Comparison of ENCODE assay signal across 17 cellular contexts in genomic region chr7:35761882-35762720, GRCh38. TPM values are rescaled to one million over a fixed set of nuclear protein-coding genes. Genes with fewer than 3 reads are reported as not detected.
A peak's percentile ranks its signal among the peaks of the same experiment; 100 is the strongest.
DNase-seq lines count a peak whose midpoint lies in the region; ATAC-seq and TF ChIP-seq lines count a peak whose summit lies in the region.
"Had no signal": no experiment of that assay in that cellular context is flagged by ENCODE, and none has a peak within 500 bp of the region (broad histone marks: within the 10 kb centered on the region; RNA-seq: fewer than 3 reads in every experiment).

No MANE protein-coding gene starts in this region.

- H3K27ac Mint-ChIP-seq in osteocyte (ENCODE audit: unreplicated experiment), result peak overlapping the region; percentile 73
- H3K27ac Mint-ChIP-seq: activated naive CD8-positive, alpha-beta T cell treated with anti-CD3 and anti-CD28 coated beads, Interleukin-2, amount 10 ng/mL, durations not matched to agents 7 days and 5 days had no signal

- H3K4me3 ChIP-seq in SK-N-SH (ENCODE audit: low read depth in 2 of 2, low read length in 1 of 2), result no peak overlapping the region
- H3K4me3 ChIP-seq in SJCRH30, result no peak overlapping the region
- no peak overlapping the region for H3K4me3 ChIP-seq in upper lobe of left lung
- H3K4me3 ChIP-seq in osteoblast (ENCODE audit: insufficient read depth, low read length), result no peak overlapping the region
- H3K4me3 ChIP-seq: BLaER1 treated with 17β-estradiol and CSF1 and Interleukin-3, amounts not matched to agents 10 nM and 100 nM had no signal

- DNase-seq in GM03348 (ENCODE audit: low spot score) (peak; percentile 27), SK-N-SH (peak; percentile 61), fibroblast of peridontal ligament (ENCODE audit: extremely low read depth) (peak; percentile 56), osteocyte (ENCODE audit: extremely low spot score, unreplicated experiment) (no peak), SJCRH30 (no peak), upper lobe of left lung (no peak), ecto neural progenitor cell (ENCODE audit: low spot score) (no peak), osteoblast (ENCODE audit: insufficient read length, low spot score, missing footprints) (no peak)
- DNase-seq: activated CD8-positive, alpha-beta memory T cell treated with anti-CD3 and anti-CD28 coated beads, Interleukin-2, amount 50 U/mL, for 48 hours; activated naive CD8-positive, alpha-beta T cell treated with anti-CD3 and anti-CD28 coated beads, Interleukin-2, amount 10 ng/mL, durations not matched to agents 7 days and 5 days; effector CD8-positive, alpha-beta T cell; NCI-H1417 treated with DMSO at 0.1 percent for 48 hours; NCI-H748 treated with DMSO at 0.1 percent for 48 hours; SHP77 treated with DMSO at 0.1 percent for 48 hours; stimulated activated CD4-positive, alpha-beta T cell treated with anti-CD3 and anti-CD28 coated beads, Interleukin-1b, Interleukin-23, amount 100 ng/mL, for 48 hours had no signal

- no peaks in the 10 kb centered on the region for H3K9me3 Mint-ChIP-seq in osteocyte (ENCODE audit: unreplicated experiment)
- H3K9me3 Mint-ChIP-seq: activated naive CD8-positive, alpha-beta T cell treated with anti-CD3 and anti-CD28 coated beads, Interleukin-2, amount 10 ng/mL, durations not matched to agents 7 days and 5 days had no signal

- peak overlapping the region; percentile 70 to 92 for H3K27ac ChIP-seq in SK-N-SH (ENCODE audit: low read depth in 2 of 2, low read length in 1 of 2)
- no peak overlapping the region for H3K27ac ChIP-seq in SJCRH30
- H3K27ac ChIP-seq in upper lobe of left lung, result peak overlapping the region in 2 of 4 donors; percentile 24 to 37
- H3K27ac ChIP-seq in osteoblast (ENCODE audit: low read depth, low read length), result no peak overlapping the region
- H3K27ac ChIP-seq: BLaER1 treated with 17β-estradiol and CSF1 and Interleukin-3, amounts not matched to agents 10 nM and 100 nM; VCaP had no signal

- H3K79me2 ChIP-seq in SK-N-SH (ENCODE audit: insufficient read depth) (no peaks in the 10 kb centered on the region), osteoblast (ENCODE audit: insufficient read depth, low read length) (no peaks in the 10 kb centered on the region)

- H3K9me2 ChIP-seq in SK-N-SH, result no peaks in the 10 kb centered on the region

- CTCF ChIA-PET in SK-N-SH (lab: Yijun Ruan, JAX), result interaction anchor here (1.6 to 2.1 kb wide), 3 partner anchors 8 to 52 kb away, joined by 5 to 10 read pairs (median 6); partner anchors contain the start of gene SEPTIN7

- no peak for ATAC-seq in upper lobe of left lung (ENCODE audit: low FRiP score in 2 of 2)

- peak overlapping the region; percentile 21; the same call in 1 of the 2 replicates for H3K9ac ChIP-seq in SK-N-SH
- H3K9ac ChIP-seq: BLaER1 treated with 17β-estradiol and CSF1 and Interleukin-3, amounts not matched to agents 10 nM and 100 nM had no signal

- peak overlapping the region; percentile 13; the same call in 1 of the 2 replicates for H3K4me2 ChIP-seq in SK-N-SH
- no peak overlapping the region for H3K4me2 ChIP-seq in osteoblast (ENCODE audit: insufficient read depth, low read length)
- H3K4me2 ChIP-seq: BLaER1 treated with 17β-estradiol and CSF1 and Interleukin-3, amounts not matched to agents 10 nM and 100 nM had no signal

- no peaks in the 10 kb centered on the region for H3K9me3 ChIP-seq in SK-N-SH
- H3K9me3 ChIP-seq in SJCRH30 (replicated peaks), result no peaks in the 10 kb centered on the region
- H3K9me3 ChIP-seq in upper lobe of left lung, result no peaks in the 10 kb centered on the region
- no peaks in the 10 kb centered on the region for H3K9me3 ChIP-seq in osteoblast (ENCODE audit: low read depth, low read length)

- H2AFZ ChIP-seq in SK-N-SH (ENCODE audit: low read depth) (peak overlapping the region; percentile 60; the same call in 1 of the 2 replicates), osteoblast (ENCODE audit: low read length) (no peak overlapping the region)

- no peaks in the 10 kb centered on the region for H4K20me1 ChIP-seq in SK-N-SH (ENCODE audit: insufficient read depth)
- H4K20me1 ChIP-seq in osteoblast (ENCODE audit: insufficient read depth, low read length), result no peaks in the 10 kb centered on the region
- H4K20me1 ChIP-seq: BLaER1 treated with 17β-estradiol and CSF1 and Interleukin-3, amounts not matched to agents 10 nM and 100 nM had no signal

- 10% methylated on average over 4 of the region's 4 CpGs for WGBS in SK-N-SH (ENCODE audit: low lambda C conversion rate)
- 44 to 59% methylated on average over 4 of the region's 4 CpGs for WGBS in upper lobe of left lung, 2 donors

- H3K4me1 ChIP-seq in SK-N-SH (ENCODE audit: control insufficient read depth in 1 of 2, insufficient read depth in 2 of 2, low read depth in 1 of 2, low read length in 1 of 2), result peaks cover 18 to 27% of the 10 kb centered on the region in 2 experiments; a peak in 3 of 4 replicates
- H3K4me1 ChIP-seq in SJCRH30, result peaks cover 5% of the 10 kb centered on the region; the same call in 1 of the 2 replicates
- peaks cover 0 to 26% (median 14%) of the 10 kb centered on the region in 4 donors for H3K4me1 ChIP-seq in upper lobe of left lung
- H3K4me1 ChIP-seq in osteoblast (ENCODE audit: insufficient read depth, low read length), result no peaks in the 10 kb centered on the region
- H3K4me1 ChIP-seq: BLaER1 treated with 17β-estradiol and CSF1 and Interleukin-3, amounts not matched to agents 10 nM and 100 nM had no signal

- H3K36me3 ChIP-seq in SK-N-SH (replicated peaks in 1 of 2; ENCODE audit: control insufficient read depth in 1 of 2, insufficient read depth in 2 of 2, low read length in 1 of 2), result no peaks in the 10 kb centered on the region
- no peaks in the 10 kb centered on the region for H3K36me3 ChIP-seq in SJCRH30
- H3K36me3 ChIP-seq in upper lobe of left lung, result no peaks in the 10 kb centered on the region
- H3K36me3 ChIP-seq in osteoblast (ENCODE audit: insufficient read depth, low read length), result no peaks in the 10 kb centered on the region
- H3K36me3 ChIP-seq: BLaER1 treated with 17β-estradiol and CSF1 and Interleukin-3, amounts not matched to agents 10 nM and 100 nM had no signal

- peak in 1 of 2 experiments; percentile 79; a peak in 3 of 4 replicates for TF ChIP-seq EP300 in SK-N-SH (IDR thresholded peaks at IDR 0.05; ENCODE audit: borderline replicate concordance in 1 of 2, low read depth in 1 of 2, low read length in 1 of 2)
- TF ChIP-seq EP300 in upper lobe of left lung (IDR thresholded peaks at IDR 0.05), result no peak

- no peak for TF ChIP-seq POLR2A in upper lobe of left lung (IDR thresholded peaks at IDR 0.05)

- TF ChIP-seq CTCF in SK-N-SH (IDR thresholded peaks at IDR 0.05) (no peak), osteocyte (IDR thresholded peaks at IDR 0.05) (no peak), upper lobe of left lung (IDR thresholded peaks at IDR 0.05) (no peak), osteoblast (IDR thresholded peaks at IDR 0.05; ENCODE audit: extremely low read depth, low read depth, low read length) (no peak)

- no peaks in the 10 kb centered on the region for H3K27me3 Mint-ChIP-seq in osteocyte (ENCODE audit: unreplicated experiment)

- H3K4me1 Mint-ChIP-seq in osteocyte (ENCODE audit: unreplicated experiment), result peaks cover 38% of the 10 kb centered on the region

- no peak overlapping the region for H3K4me3 Mint-ChIP-seq in osteocyte (ENCODE audit: unreplicated experiment)
- H3K4me3 Mint-ChIP-seq: activated naive CD8-positive, alpha-beta T cell treated with anti-CD3 and anti-CD28 coated beads, Interleukin-2, amount 10 ng/mL, durations not matched to agents 7 days and 5 days had no signal

- peaks cover 18% of the 10 kb centered on the region for H3F3A ChIP-seq in SK-N-SH (replicated peaks; ENCODE audit: insufficient read depth)

- POLR2A ChIA-PET in SK-N-SH (lab: Yijun Ruan, JAX), result interaction anchor here (2.2 kb wide), 1 partner anchor 39 kb away, joined by 18 read pairs; the partner anchor contains the start of gene SEPTIN7

- peaks cover 2% of the 10 kb centered on the region for H3K36me3 Mint-ChIP-seq in osteocyte (ENCODE audit: unreplicated experiment)
- H3K36me3 Mint-ChIP-seq: activated naive CD8-positive, alpha-beta T cell treated with anti-CD3 and anti-CD28 coated beads, Interleukin-2, amount 10 ng/mL, durations not matched to agents 7 days and 5 days had no signal

- no peaks in the 10 kb centered on the region for H3K27me3 ChIP-seq in SK-N-SH (ENCODE audit: insufficient read depth)
- H3K27me3 ChIP-seq in SJCRH30, result no peaks in the 10 kb centered on the region
- H3K27me3 ChIP-seq in upper lobe of left lung, result no peaks in the 10 kb centered on the region
- H3K27me3 ChIP-seq in osteoblast (ENCODE audit: insufficient read depth, low read length), result no peaks in the 10 kb centered on the region
- H3K27me3 ChIP-seq: BLaER1 treated with 17β-estradiol and CSF1 and Interleukin-3, amounts not matched to agents 10 nM and 100 nM had no signal

- 0 out of 2 replicates have a peak, but pooled peaks have one; percentile 15 for TF ChIP-seq RAD21 in SK-N-SH (IDR thresholded peaks at IDR 0.05; ENCODE audit: low read length)

TF ChIP-seq in SK-N-SH, 30 proteins besides CTCF, POLR2A, EP300 and RAD21 (continues in another document):
- TF ChIP-seq USF1 (IDR thresholded peaks at IDR 0.05; ENCODE audit: borderline replicate concordance, low read depth) (no peak), TCF12 (IDR thresholded peaks at IDR 0.05) (peak; percentile 92), GATA2 (CRISPR knock-in tag; IDR thresholded peaks at IDR 0.05) (peak; percentile 84), YY1 (IDR thresholded peaks at IDR 0.05; ENCODE audit: low read depth) (no peak), EZH2phosphoT487 (IDR thresholded peaks at IDR 0.05; ENCODE audit: borderline replicate concordance, low read depth) (no peak)

RNA-seq across cellular contexts. Expression of gene SEPTIN7, which starts 38.8 kb away (rescaled TPM):
- polyA plus RNA-seq in SK-N-SH (2012; rRNA removed), result 119 and 171 TPM in 2 replicates
- 202 and 288 TPM in 2 replicates for polyA plus RNA-seq in SK-N-SH (2012; cell fraction: cytosol; rRNA removed)
- 55.8 and 118 TPM in 2 replicates for polyA plus RNA-seq in SK-N-SH (2012; cell fraction: nucleus; rRNA removed)
- total RNA-seq in osteocyte, result 349 and 355 TPM in 2 replicates
- total RNA-seq in SJCRH30 (2014; rRNA removed; shearing (Covaris generic)), result 352 and 363 TPM in 2 replicates
- total RNA-seq in upper lobe of left lung, result 100 to 1,000 TPM in 5 of 6 donors, 10 to 100 TPM in 1; 47.1 to 215 (median 142) TPM
- total RNA-seq in osteoblast, result 178 and 191 TPM in 2 replicates

Comparison
In these comparisons a context has a peak if more than half of its experiments do, and no peak if none do; other contexts are left out.
1. DNase-seq: peak in GM03348 (single experiment), SK-N-SH (single experiment) and fibroblast of peridontal ligament (single experiment); none in osteocyte (single experiment), SJCRH30 (0 of 2), upper lobe of left lung (0 of 2), ecto neural progenitor cell (single experiment) and osteoblast (single experiment).
2. H3K27ac ChIP-seq: peak in SK-N-SH (2 of 2); none in SJCRH30 (single experiment) and osteoblast (single experiment).